25 cellular contexts compared by ENCODE assay signal in genomic region chr2:16409849-16410248, GRCh38.
"Had no signal": no experiment of that assay in that cellular context is flagged by ENCODE, and none has a peak within 500 bp of the region (broad histone marks: within the 10 kb centered on the region; RNA-seq: fewer than 3 reads in every experiment).

No MANE protein-coding gene starts in this region.

- H3K27me3 ChIP-seq: Peyer's patch, SJSA1 had no signal

- DNase-seq: Kasumi-1; MM.1S; NCI-H1092 treated with DMSO at 0.1 percent for 48 hours; NCI-H1436; NCI-H187; NCI-H2029; NCI-H2081 treated with DMSO at 0.1 percent for 48 hours; NCI-H2171; NCI-H226; NCI-H446; NCI-H510A; NCI-H524 treated with DMSO at 0.1 percent for 48 hours; NCI-H69; NCI-H774; NK-92 treated with Interleukin-12 subunit alpha and Interleukin-12 subunit beta, amount 100 ng/mL, for 24 hours; OCI-M1; PC-9; Peyer's patch; Right ventricle myocardium superior; SIG-M5 had no signal

- H3K27me3 Mint-ChIP-seq: IgD-negative memory B cell had no signal

- H3K27ac Mint-ChIP-seq: IgD-negative memory B cell had no signal

- H3K4me1 ChIP-seq: Peyer's patch, SJSA1 had no signal

- H3K9me3 ChIP-seq: Peyer's patch, SJSA1 had no signal

- H3K27ac ChIP-seq: KMS-11, PC-9, Peyer's patch, SJSA1, SK-N-MC had no signal

- H3K4me3 Mint-ChIP-seq: IgD-negative memory B cell had no signal

- H3K36me3 ChIP-seq: Peyer's patch, SJSA1 had no signal

- H3K4me1 Mint-ChIP-seq: IgD-negative memory B cell had no signal

- H3K4me3 ChIP-seq: K562, PC-9, Peyer's patch, SJSA1, SK-N-MC had no signal

- H3K36me3 Mint-ChIP-seq: IgD-negative memory B cell had no signal

- FAIRE-seq: K562 had no signal
